ENCODE assay signal across 20 cellular contexts in genomic region chr9:40928803-40929487, GRCh38.
DNase-seq lines count a peak whose midpoint lies in the region; ATAC-seq and TF ChIP-seq lines count a peak whose summit lies in the region.
"Had no signal": no experiment of that assay in that cellular context is flagged by ENCODE, and none has a peak within 500 bp of the region (broad histone marks: within the 10 kb centered on the region; RNA-seq: fewer than 3 reads in every experiment).

No MANE protein-coding gene starts in this region.

- DNase-seq in activated CD4-positive, alpha-beta T cell treated with anti-CD3 and anti-CD28 coated beads, Interleukin-2, amount 10 ng/mL, durations not matched to agents 24 days and 14 days = peak; percentile 52
- DNase-seq in activated CD4-positive, alpha-beta T cell treated with anti-CD3 and anti-CD28 coated beads, Interleukin-2, amount 50 U/mL, for 48 hours = no peak
- DNase-seq in Karpas-422 (peak; percentile 36), mesendoderm (no peak), thyroid gland (no peak), dorsolateral prefrontal cortex (no peak)
- DNase-seq: AML-193; Caco-2; CD4-positive, alpha-beta T cell; DMS79; GDM1; HFFc6 had no signal

- H4K5ac ChIP-seq in mesendoderm (ENCODE audit: low read length) = no peak overlapping the region

- H4K8ac ChIP-seq in mesendoderm (ENCODE audit: low read depth, low read length) = no peak overlapping the region

- no peak for TF ChIP-seq POLR2A in thyroid gland (IDR thresholded peaks at IDR 0.05)

- H3K4me3 ChIP-seq in Karpas-422 (ENCODE audit: low read length) (no peak overlapping the region; the same call in 1 of the 2 replicates), mesendoderm (ENCODE audit: low read length) (peak overlapping the region; percentile 0), thyroid gland (replicated peaks in 1 of 3) (no peak overlapping the region), dorsolateral prefrontal cortex (no peak overlapping the region)
- H3K4me3 ChIP-seq: A549, GM23338 had no signal

- H2AK5ac ChIP-seq in mesendoderm (ENCODE audit: low read length) = no peak overlapping the region

- H4K20me1 ChIP-seq in Karpas-422 (ENCODE audit: insufficient read depth, low read depth, low read length) = no peaks in the 10 kb centered on the region

- H3K27me3 ChIP-seq in Karpas-422 (ENCODE audit: low read length) (no peaks in the 10 kb centered on the region), mesendoderm (ENCODE audit: insufficient read depth, low read length, poor library complexity) (peaks cover 3% of the 10 kb centered on the region), thyroid gland (no peaks in the 10 kb centered on the region), dorsolateral prefrontal cortex (no peaks in the 10 kb centered on the region)

- no peaks in the 10 kb centered on the region for H3K36me3 Mint-ChIP-seq in activated CD4-positive, alpha-beta T cell treated with anti-CD3 and anti-CD28 coated beads, Interleukin-2, amount 10 ng/mL, durations not matched to agents 24 days and 14 days (ENCODE audit: low read depth)

- peaks cover 27% of the 10 kb centered on the region for H3K9me3 Mint-ChIP-seq in activated CD4-positive, alpha-beta T cell treated with anti-CD3 and anti-CD28 coated beads, Interleukin-2, amount 10 ng/mL, durations not matched to agents 24 days and 14 days

- no peak overlapping the region for H2AFZ ChIP-seq in Karpas-422 (ENCODE audit: low read length)
- H2AFZ ChIP-seq: GM23338 had no signal

- intact Hi-C loops in activated CD4-positive, alpha-beta T cell treated with anti-CD3 and anti-CD28 coated beads, Interleukin-2, amount 10 ng/mL, durations not matched to agents 24 days and 14 days (cut with micrococcal nuclease) = no loop called here
- intact Hi-C loops in thyroid gland (cut with DNase I) = no loop called here
- intact Hi-C loops in dorsolateral prefrontal cortex (cut with DNase I) = no loop called here

- H3K56ac ChIP-seq in mesendoderm (ENCODE audit: low read length) = no peak overlapping the region

- H3K23ac ChIP-seq in mesendoderm (ENCODE audit: low read length) = no peak overlapping the region

- TF ChIP-seq CTCF in thyroid gland (IDR thresholded peaks at IDR 0.05) = no peak
- TF ChIP-seq CTCF in dorsolateral prefrontal cortex (IDR thresholded peaks at IDR 0.05 in 54 of 56, conservative IDR thresholded peaks at IDR 0.05 in 2 of 56; ENCODE audit: low read depth in 1 of 56, partially characterized antibody in 56 of 56) = no peak

- no peaks in the 10 kb centered on the region for H3K79me1 ChIP-seq in mesendoderm (ENCODE audit: low read length)

- H3K9me3 ChIP-seq in Karpas-422 (ENCODE audit: low read length) = peaks cover 70% of the 10 kb centered on the region
- H3K9me3 ChIP-seq in thyroid gland = peaks cover 5% of the 10 kb centered on the region
- H3K9me3 ChIP-seq: Caco-2 had no signal

- no peaks in the 10 kb centered on the region for H3K4me1 Mint-ChIP-seq in activated CD4-positive, alpha-beta T cell treated with anti-CD3 and anti-CD28 coated beads, Interleukin-2, amount 10 ng/mL, durations not matched to agents 24 days and 14 days
- H3K4me1 Mint-ChIP-seq: GM23338 had no signal

- H3K79me2 ChIP-seq in Karpas-422 (ENCODE audit: low read length) (no peaks in the 10 kb centered on the region), mesendoderm (ENCODE audit: control insufficient read depth, insufficient read depth, low read length) (no peaks in the 10 kb centered on the region)

- no peak overlapping the region for H2BK120ac ChIP-seq in mesendoderm (ENCODE audit: low read depth, low read length)

- no peak overlapping the region for H3K18ac ChIP-seq in mesendoderm (ENCODE audit: low read length)

- H3K9ac ChIP-seq in Karpas-422 (ENCODE audit: low read length) = no peak overlapping the region
- H3K9ac ChIP-seq in mesendoderm (ENCODE audit: low read length) = no peak overlapping the region

- H3K4ac ChIP-seq in mesendoderm (ENCODE audit: low read depth, low read length) = no peak overlapping the region

- H3K4me2 ChIP-seq in Karpas-422 (ENCODE audit: low read depth, low read length, poor library complexity, severe bottlenecking) (no peak overlapping the region), mesendoderm (ENCODE audit: low read length) (no peak overlapping the region)
- H3K4me2 ChIP-seq: A549, GM23338 had no signal

- H3K4me1 ChIP-seq in Karpas-422 (ENCODE audit: low read length) (no peaks in the 10 kb centered on the region), mesendoderm (ENCODE audit: control insufficient read depth, low read depth, low read length) (no peaks in the 10 kb centered on the region), thyroid gland (no peaks in the 10 kb centered on the region)
- H3K4me1 ChIP-seq: A549, Caco-2 had no signal

- H3K36me3 ChIP-seq in Karpas-422 (ENCODE audit: insufficient read depth, low read length) = no peaks in the 10 kb centered on the region
- no peaks in the 10 kb centered on the region for H3K36me3 ChIP-seq in mesendoderm (ENCODE audit: control insufficient read depth, insufficient read depth, low read length)
- H3K36me3 ChIP-seq in thyroid gland = no peaks in the 10 kb centered on the region

- no peak overlapping the region for H3K27ac Mint-ChIP-seq in activated CD4-positive, alpha-beta T cell treated with anti-CD3 and anti-CD28 coated beads, Interleukin-2, amount 10 ng/mL, durations not matched to agents 24 days and 14 days
- H3K27ac Mint-ChIP-seq: CD4-positive, alpha-beta T cell; GM23338; HFFc6 had no signal

- H3K27me3 Mint-ChIP-seq in activated CD4-positive, alpha-beta T cell treated with anti-CD3 and anti-CD28 coated beads, Interleukin-2, amount 10 ng/mL, durations not matched to agents 24 days and 14 days = no peaks in the 10 kb centered on the region
- H3K27me3 Mint-ChIP-seq: CD4-positive, alpha-beta T cell had no signal

- H3K27ac ChIP-seq in Karpas-422 (ENCODE audit: low read length) = no peak overlapping the region
- no peak overlapping the region for H3K27ac ChIP-seq in mesendoderm (ENCODE audit: low read depth, low read length)
- no peak overlapping the region for H3K27ac ChIP-seq in thyroid gland
- H3K27ac ChIP-seq in dorsolateral prefrontal cortex = no peak overlapping the region
- H3K27ac ChIP-seq: 22Rv1, A549, C4-2B, HL-60 had no signal

- peak; percentile 4 for ATAC-seq in esophagus mucosa
- ATAC-seq in GM21447 (IDR thresholded peaks at IDR 0.05; ENCODE audit: unreplicated experiment) = no peak
- ATAC-seq: A549, GM23338, HCT116 had no signal

- no peak overlapping the region for H3K4me3 Mint-ChIP-seq in activated CD4-positive, alpha-beta T cell treated with anti-CD3 and anti-CD28 coated beads, Interleukin-2, amount 10 ng/mL, durations not matched to agents 24 days and 14 days
- H3K4me3 Mint-ChIP-seq: CD4-positive, alpha-beta T cell; GM23338; HFFc6 had no signal

- no CpG with 5 or more reads among the region's 15 CpGs for WGBS in mesendoderm (ENCODE audit: extremely low coverage, insufficient coverage, low lambda C conversion rate)
- 74 to 76% methylated on average over 15 of the region's 15 CpGs for WGBS in thyroid gland, 2 donors

- no peak overlapping the region for H2BK5ac ChIP-seq in mesendoderm (ENCODE audit: low read length)

- H3K9me2 ChIP-seq in Karpas-422 (replicated peaks; ENCODE audit: insufficient read depth, low read length) = no peaks in the 10 kb centered on the region

- no peak overlapping the region for H2BK15ac ChIP-seq in mesendoderm (replicated peaks; ENCODE audit: low read depth)

Comparison
In these comparisons a context has a peak if more than half of its experiments do, and no peak if none do; other contexts are left out.
1. DNase-seq: peak in activated CD4-positive, alpha-beta T cell treated with anti-CD3 and anti-CD28 coated beads, Interleukin-2, amount 10 ng/mL, durations not matched to agents 24 days and 14 days (single experiment) and Karpas-422 (single experiment); none in activated CD4-positive, alpha-beta T cell treated with anti-CD3 and anti-CD28 coated beads, Interleukin-2, amount 50 U/mL, for 48 hours (0 of 2), mesendoderm (single experiment), thyroid gland (0 of 2) and dorsolateral prefrontal cortex (0 of 10).